6 cellular contexts compared by ENCODE assay signal in the genomic region with DNA sequence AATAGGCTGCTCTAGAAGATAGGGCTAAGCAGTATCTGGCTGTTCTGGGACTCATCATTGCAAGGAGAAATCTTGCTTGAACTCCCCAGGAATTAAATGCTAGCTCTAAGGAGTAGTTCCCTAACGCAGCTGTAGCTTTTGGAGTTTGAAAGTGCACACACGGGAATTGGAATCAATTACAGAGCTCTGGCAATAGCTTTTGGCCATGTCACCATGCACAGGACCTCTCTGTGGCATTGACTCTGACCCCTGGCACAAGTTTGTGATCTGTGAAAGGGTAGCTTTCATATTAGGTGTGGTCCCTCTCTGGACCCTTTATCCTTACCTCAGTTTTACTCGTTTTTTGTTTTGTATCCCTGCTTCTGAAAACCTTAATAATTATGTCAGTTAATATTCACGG.
"Had no signal": no experiment of that assay in that cellular context is flagged by ENCODE, and none has a peak within 500 bp of the region (broad histone marks: within the 10 kb centered on the region; RNA-seq: fewer than 3 reads in every experiment).

No MANE protein-coding gene starts in this region.

- ATAC-seq: K562 had no signal

- DNase-seq: IMR-90, KBM-7, KG1 had no signal

- H3K27ac ChIP-seq: HL-60 had no signal

- FAIRE-seq: HTR-8/SVneo, K562 had no signal

- H3K4me3 ChIP-seq: K562 had no signal
